9 cellular contexts compared by ENCODE assay signal in genomic region chr1:32984090-32984828, GRCh38. TPM values are rescaled to one million over a fixed set of nuclear protein-coding genes. Genes with fewer than 3 reads are reported as not detected.
A peak's percentile ranks its signal among the peaks of the same experiment; 100 is the strongest.
DNase-seq lines count a peak whose midpoint lies in the region; ATAC-seq, FAIRE-seq and TF ChIP-seq lines count a peak whose summit lies in the region.
"Had no signal": no experiment of that assay in that cellular context is flagged by ENCODE, and none has a peak within 500 bp of the region (broad histone marks: within the 10 kb centered on the region; RNA-seq: fewer than 3 reads in every experiment).

No MANE protein-coding gene starts in this region.

- H3K14ac ChIP-seq in mesenchymal stem cell (ENCODE audit: low read length in 2 of 2): no peak overlapping the region

- peak overlapping the region; percentile 15 to 66 (median 52); a peak in 21 of 22 replicates for H3K9ac ChIP-seq in BLaER1 treated with 17β-estradiol and CSF1 and Interleukin-3, amounts not matched to agents 10 nM and 100 nM
- H3K9ac ChIP-seq in HUES48 (ENCODE audit: low read depth, low read length): no peak overlapping the region
- H3K9ac ChIP-seq in mesenchymal stem cell (ENCODE audit: low read length): peak overlapping the region; percentile 74
- H3K9ac ChIP-seq in HepG2 (ENCODE audit: insufficient read depth, low read depth, low read length): no peak overlapping the region

- no peak overlapping the region for H2AK5ac ChIP-seq in mesenchymal stem cell (ENCODE audit: low read length, severe bottlenecking)

- H3K36me3 ChIP-seq in BLaER1 treated with 17β-estradiol and CSF1 and Interleukin-3, amounts not matched to agents 10 nM and 100 nM: 0 out of 22 replicates have a peak, but pooled peaks cover 0 to 6% (median 0%) of the 10 kb centered on the region in 11 experiments
- H3K36me3 ChIP-seq in HUES48 (ENCODE audit: control insufficient read depth, insufficient read depth, low read length) (no peaks in the 10 kb centered on the region), mesenchymal stem cell (ENCODE audit: control insufficient read depth in 1 of 2, insufficient read depth in 2 of 2, low read depth in 1 of 2, low read length in 2 of 2) (no peaks in the 10 kb centered on the region), HepG2 (replicated peaks in 1 of 2; ENCODE audit: control insufficient read depth in 1 of 2, insufficient read depth in 2 of 2, low read length in 2 of 2) (no peaks in the 10 kb centered on the region)
- H3K36me3 ChIP-seq: HAP-1 had no signal

- intact Hi-C loops in HepG2 (cut with micrococcal nuclease; ENCODE audit: unreplicated experiment) (no loop called here), lower leg skin (cut with DNase I; ENCODE audit: low total_unique reads) (no loop called here)

- H3K23ac ChIP-seq in mesenchymal stem cell (ENCODE audit: low read length in 2 of 2): no peak overlapping the region

- H2BK12ac ChIP-seq in mesenchymal stem cell (ENCODE audit: low read length in 2 of 2): peak overlapping the region in 1 of 2 experiments; percentile 29

- H3K4me2 ChIP-seq in BLaER1 treated with 17β-estradiol and CSF1 and Interleukin-3, amounts not matched to agents 10 nM and 100 nM: peak overlapping the region; percentile 51 to 99 (median 87)
- no peak overlapping the region for H3K4me2 ChIP-seq in mesenchymal stem cell (ENCODE audit: low read length, poor library complexity, severe bottlenecking)
- no peak overlapping the region for H3K4me2 ChIP-seq in HepG2 (ENCODE audit: low read depth, low read length)

- WGBS in mesenchymal stem cell: 32% methylated on average over 5 of the region's 5 CpGs
- WGBS in HepG2 (ENCODE audit: low lambda C conversion rate): 37% methylated on average over 5 of the region's 5 CpGs
- WGBS in lower leg skin, 2 donors: 50 to 60% methylated on average over 5 of the region's 5 CpGs

- peaks cover 68 to 99% (median 98%) of the 10 kb centered on the region in 10 experiments for H3K4me1 ChIP-seq in BLaER1 treated with 17β-estradiol and CSF1 and Interleukin-3, amounts not matched to agents 10 nM and 100 nM
- H3K4me1 ChIP-seq in HUES48 (ENCODE audit: control insufficient read depth, insufficient read depth, low read length): peaks cover 25% of the 10 kb centered on the region
- H3K4me1 ChIP-seq in mesenchymal stem cell (ENCODE audit: control insufficient read depth, insufficient read depth, low read depth, low read length): peaks cover 5% of the 10 kb centered on the region
- peaks cover 12% of the 10 kb centered on the region for H3K4me1 ChIP-seq in HepG2 (ENCODE audit: insufficient read depth, low read length)

- ATAC-seq in HepG2: no peak

- no peak overlapping the region for H3K4me3 ChIP-seq in BLaER1 treated with 17β-estradiol and CSF1 and Interleukin-3, amounts not matched to agents 10 nM and 100 nM
- H3K4me3 ChIP-seq in HUES48 (ENCODE audit: low read depth, low read length): no peak overlapping the region
- no peak overlapping the region for H3K4me3 ChIP-seq in mesenchymal stem cell (ENCODE audit: insufficient read depth in 1 of 2, low read depth in 1 of 2, low read length in 2 of 2)
- no peak overlapping the region for H3K4me3 ChIP-seq in HepG2 (replicated peaks in 1 of 3; ENCODE audit: insufficient read depth in 1 of 3, low read depth in 2 of 3, low read length in 3 of 3)
- no peak overlapping the region for H3K4me3 ChIP-seq in lower leg skin (ENCODE audit: low read depth, poor library complexity, severe bottlenecking)
- H3K4me3 ChIP-seq: HAP-1 had no signal

- BruUV-seq in HepG2 (replicated peaks; lab: Mats Ljungman, UMichigan): no TSS peak

- H4K8ac ChIP-seq in mesenchymal stem cell (ENCODE audit: low read length): no peak overlapping the region

- H2BK5ac ChIP-seq in mesenchymal stem cell (ENCODE audit: low read depth, low read length, poor library complexity, severe bottlenecking): no peak overlapping the region

- no peak for TF ChIP-seq RAD21 in HepG2 (CRISPR knock-in tag; IDR thresholded peaks at IDR 0.05)

- no peak overlapping the region for H3K18ac ChIP-seq in mesenchymal stem cell (ENCODE audit: low read depth in 1 of 2, low read length in 2 of 2)

- H3K9me3 ChIP-seq in BLaER1 treated with 17β-estradiol and CSF1 and Interleukin-3, amounts not matched to agents 10 nM and 100 nM (replicated peaks in 1 of 11): 0 out of 22 replicates have a peak, but pooled peaks cover 0 to 8% (median 0%) of the 10 kb centered on the region in 11 experiments
- H3K9me3 ChIP-seq in HUES48 (ENCODE audit: control insufficient read depth, insufficient read depth, low read length) (no peaks in the 10 kb centered on the region), mesenchymal stem cell (ENCODE audit: control insufficient read depth, low read length) (no peaks in the 10 kb centered on the region), HepG2 (ENCODE audit: low read length) (no peaks in the 10 kb centered on the region)
- H3K9me3 ChIP-seq: HAP-1 had no signal

- H3K79me2 ChIP-seq in HepG2 (ENCODE audit: insufficient read depth, low read length): no peaks in the 10 kb centered on the region

- TF ChIP-seq CTCF in HepG2 (CRISPR knock-in tag; IDR thresholded peaks at IDR 0.05) (no peak), lower leg skin (IDR thresholded peaks at IDR 0.05) (no peak)

- DNase-seq in mesenchymal stem cell: peak; percentile 74
- DNase-seq in HepG2 (ENCODE audit: low spot score): no peak
- DNase-seq in COLO668 (lab: John Stamatoyannopoulos, UW; ENCODE audit: unreplicated experiment): no peak
- DNase-seq in lower leg skin (ENCODE audit: low spot score in 2 of 2): no peak
- no peak for DNase-seq in NCI-H1092 treated with DMSO at 0.1 percent for 48 hours (lab: John Stamatoyannopoulos, UW)

- no peaks in the 10 kb centered on the region for H3K79me1 ChIP-seq in mesenchymal stem cell (replicated peaks; ENCODE audit: low read length, poor library complexity, severe bottlenecking)

- H3K4ac ChIP-seq in mesenchymal stem cell (ENCODE audit: low read depth in 1 of 2, low read length in 2 of 2): no peak overlapping the region

- POLR2A ChIA-PET in HepG2 (lab: Yijun Ruan, JAX): interaction anchor here (2.3 kb wide), 1 partner anchor 19 kb away, joined by 5 read pairs; the partner anchor contains the start of gene RNF19B

- no peak for FAIRE-seq in HepG2 (lab: Jason Lieb, UNC)

- TF ChIP-seq POLR2A in HepG2 (IDR thresholded peaks at IDR 0.05; ENCODE audit: insufficient read depth in 1 of 2, low read depth in 2 of 2, low read length in 2 of 2) (no peak), lower leg skin (IDR thresholded peaks at IDR 0.05) (no peak)

- H2BK15ac ChIP-seq in mesenchymal stem cell (ENCODE audit: low read depth, poor library complexity, severe bottlenecking): no peak overlapping the region

- H4K91ac ChIP-seq in mesenchymal stem cell (ENCODE audit: low read length): no peak overlapping the region

- TF ChIP-seq EP300 in HepG2 (IDR thresholded peaks at IDR 0.05; ENCODE audit: low read depth in 2 of 2, low read length in 2 of 2) (no peak), HepG2 (CRISPR knock-in tag; IDR thresholded peaks at IDR 0.05; ENCODE audit: borderline replicate concordance) (no peak)

- H3K27ac ChIP-seq in BLaER1 treated with 17β-estradiol and CSF1 and Interleukin-3, amounts not matched to agents 10 nM and 100 nM: peak overlapping the region; percentile 84 to 94 (median 90)
- H3K27ac ChIP-seq in HUES48 (ENCODE audit: low read depth, low read length) (peak overlapping the region; percentile 49), angular gyrus (ENCODE audit: low read depth, low read length) (peak overlapping the region; percentile 61), mesenchymal stem cell (ENCODE audit: low read length, poor library complexity, severe bottlenecking) (no peak overlapping the region), HepG2 (ENCODE audit: extremely low read length, insufficient read depth, low read length) (no peak overlapping the region)

- no peak overlapping the region for H2BK120ac ChIP-seq in mesenchymal stem cell (ENCODE audit: low read depth, low read length)

- H2AFZ ChIP-seq in mesenchymal stem cell (ENCODE audit: low read depth, low read length) (no peak overlapping the region), HepG2 (ENCODE audit: low read length) (no peak overlapping the region)

- no peaks in the 10 kb centered on the region for H3K27me3 ChIP-seq in BLaER1 treated with 17β-estradiol and CSF1 and Interleukin-3, amounts not matched to agents 10 nM and 100 nM
- H3K27me3 ChIP-seq in HUES48 (ENCODE audit: control insufficient read depth, insufficient read depth, low read length) (peaks cover 11% of the 10 kb centered on the region), mesenchymal stem cell (ENCODE audit: control insufficient read depth in 1 of 2, insufficient read depth in 1 of 2, low read length in 2 of 2) (no peaks in the 10 kb centered on the region), HepG2 (ENCODE audit: control insufficient read depth in 1 of 2, insufficient read depth in 2 of 2, low read length in 2 of 2) (no peaks in the 10 kb centered on the region; a peak in 2 of 5 replicates)

- no peaks in the 10 kb centered on the region for H4K20me1 ChIP-seq in BLaER1 treated with 17β-estradiol and CSF1 and Interleukin-3, amounts not matched to agents 10 nM and 100 nM
- H4K20me1 ChIP-seq in HepG2 (ENCODE audit: insufficient read depth, low read length): no peaks in the 10 kb centered on the region

- in situ Hi-C loops in HepG2 (cut with HindIII; ENCODE audit: extremely low pct_ligation_motif_present, low pct_unique_long_range_greater_than_20kb): no loop called here

- CTCF ChIA-PET in HepG2 (lab: Yijun Ruan, JAX; ENCODE audit: low intra/inter-chr PET ratio, low total read pairs): no interaction called here

RNA-seq across cellular contexts. Expression of gene RNF19B, which starts 19.6 kb away (rescaled TPM):
- 6.5 TPM for polyA plus RNA-seq in mesenchymal stem cell (2013, experiment 1 of 2)
- polyA plus RNA-seq in mesenchymal stem cell (2013, experiment 2 of 2): 6.1 TPM
- total RNA-seq in HepG2 (2016; rRNA removed; fragmentation: Illumina TruSeq; extraction: Trizol): 15.3 and 16.3 TPM in 2 replicates
- total RNA-seq in HepG2 (2016; cell fraction: cytosol; rRNA removed; fragmentation: Illumina TruSeq; extraction: Trizol; ENCODE audit: low read depth): 14.7 and 15.7 TPM in 2 replicates
- 14.5 and 14.7 TPM in 2 replicates for total RNA-seq in HepG2 (2016; cell fraction: insoluble cytoplasmic fraction; rRNA removed; fragmentation: Illumina TruSeq; extraction: Trizol)
- total RNA-seq in HepG2 (2016; cell fraction: membrane; rRNA removed; fragmentation: Illumina TruSeq; extraction: Trizol): 22.4 and 23.5 TPM in 2 replicates
- total RNA-seq in HepG2 (2016; cell fraction: nucleus; rRNA removed; fragmentation: Illumina TruSeq; extraction: Trizol): 7.6 and 10.7 TPM in 2 replicates
- 20.9 and 22.5 TPM in 2 replicates for polyA plus RNA-seq in HepG2 (2011; rRNA removed)
- 20.2 and 22.7 TPM in 2 replicates for polyA plus RNA-seq in HepG2 (2011; cell fraction: cytosol; rRNA removed)
- 11.4 and 11.8 TPM in 2 replicates for polyA plus RNA-seq in HepG2 (2011; cell fraction: nucleus; rRNA removed)
- 10.1 and 14.4 TPM in 2 replicates for polyA plus RNA-seq in HepG2 (2012)
- polyA plus RNA-seq in HepG2 (2016; cell fraction: cytosol; fragmentation: Illumina TruSeq; extraction: Trizol; ENCODE audit: low read depth): 9.8 and 10.0 TPM in 2 replicates
- polyA plus RNA-seq in HepG2 (2016; cell fraction: insoluble cytoplasmic fraction; fragmentation: Illumina TruSeq; extraction: Trizol; ENCODE audit: low read depth): 17.6 and 20.6 TPM in 2 replicates
- polyA plus RNA-seq in HepG2 (2016; cell fraction: membrane; fragmentation: Illumina TruSeq; extraction: Trizol; ENCODE audit: low read depth): 19.3 and 20.2 TPM in 2 replicates
- 13.4 and 15.4 TPM in 2 replicates for polyA plus RNA-seq in HepG2 (2016; cell fraction: nucleus; fragmentation: Illumina TruSeq; extraction: Trizol; ENCODE audit: insufficient read depth, low read depth)
- polyA minus RNA-seq in HepG2 (2011; rRNA and poly(A)+ RNA removed; ENCODE audit: low replicate concordance): 14.9 and 40.6 TPM in 2 replicates
- 18.2 and 22.4 TPM in 2 replicates for polyA minus RNA-seq in HepG2 (2011; cell fraction: cytosol; rRNA and poly(A)+ RNA removed)
- 13.1 and 17.9 TPM in 2 replicates for polyA minus RNA-seq in HepG2 (2011; cell fraction: nucleus; rRNA and poly(A)+ RNA removed)
- 10 to 100 TPM; 29.5 to 42.6 (median 37.5) TPM for total RNA-seq in lower leg skin

RNA-seq across cellular contexts. Expression of gene AK2, which starts 52.4 kb away (rescaled TPM):
- polyA plus RNA-seq in mesenchymal stem cell (2013, experiment 1 of 2): 81.3 TPM
- polyA plus RNA-seq in mesenchymal stem cell (2013, experiment 2 of 2): 82.4 TPM
- 188 and 241 TPM in 2 replicates for total RNA-seq in HepG2 (2016; rRNA removed; fragmentation: Illumina TruSeq; extraction: Trizol)
- total RNA-seq in HepG2 (2016; cell fraction: cytosol; rRNA removed; fragmentation: Illumina TruSeq; extraction: Trizol; ENCODE audit: low read depth): 52.1 and 74.6 TPM in 2 replicates
- 187 and 275 TPM in 2 replicates for total RNA-seq in HepG2 (2016; cell fraction: insoluble cytoplasmic fraction; rRNA removed; fragmentation: Illumina TruSeq; extraction: Trizol)
- 66.1 and 71.1 TPM in 2 replicates for total RNA-seq in HepG2 (2016; cell fraction: membrane; rRNA removed; fragmentation: Illumina TruSeq; extraction: Trizol)
- 105 and 106 TPM in 2 replicates for total RNA-seq in HepG2 (2016; cell fraction: nucleus; rRNA removed; fragmentation: Illumina TruSeq; extraction: Trizol)
- polyA plus RNA-seq in HepG2 (2011; rRNA removed): 163 and 170 TPM in 2 replicates
- 225 and 227 TPM in 2 replicates for polyA plus RNA-seq in HepG2 (2011; cell fraction: cytosol; rRNA removed)
- polyA plus RNA-seq in HepG2 (2011; cell fraction: nucleus; rRNA removed): 171 and 188 TPM in 2 replicates
- 124 and 158 TPM in 2 replicates for polyA plus RNA-seq in HepG2 (2012)
- polyA plus RNA-seq in HepG2 (2016; cell fraction: cytosol; fragmentation: Illumina TruSeq; extraction: Trizol; ENCODE audit: low read depth): 51.9 and 61.1 TPM in 2 replicates
- 273 and 291 TPM in 2 replicates for polyA plus RNA-seq in HepG2 (2016; cell fraction: insoluble cytoplasmic fraction; fragmentation: Illumina TruSeq; extraction: Trizol; ENCODE audit: low read depth)
- 58.4 and 63.7 TPM in 2 replicates for polyA plus RNA-seq in HepG2 (2016; cell fraction: membrane; fragmentation: Illumina TruSeq; extraction: Trizol; ENCODE audit: low read depth)
- 152 and 193 TPM in 2 replicates for polyA plus RNA-seq in HepG2 (2016; cell fraction: nucleus; fragmentation: Illumina TruSeq; extraction: Trizol; ENCODE audit: insufficient read depth, low read depth)
- 55.0 and 146 TPM in 2 replicates for polyA minus RNA-seq in HepG2 (2011; rRNA and poly(A)+ RNA removed; ENCODE audit: low replicate concordance)
- polyA minus RNA-seq in HepG2 (2011; cell fraction: cytosol; rRNA and poly(A)+ RNA removed): 54.3 and 66.4 TPM in 2 replicates
- polyA minus RNA-seq in HepG2 (2011; cell fraction: nucleus; rRNA and poly(A)+ RNA removed): 96.8 and 148 TPM in 2 replicates
- total RNA-seq in lower leg skin: 100 to 1,000 TPM in 3 of 4 donors, 10 to 100 TPM in 1; 90.0 to 247 (median 144) TPM

Comparison
In these comparisons a context has a peak if more than half of its experiments do, and no peak if none do; other contexts are left out.
1. H3K27ac ChIP-seq: peak in BLaER1 treated with 17β-estradiol and CSF1 and Interleukin-3, amounts not matched to agents 10 nM and 100 nM (11 of 11), HUES48 (single experiment) and angular gyrus (single experiment); none in mesenchymal stem cell (single experiment) and HepG2 (single experiment).
2. H3K4me2 ChIP-seq: peak in BLaER1 treated with 17β-estradiol and CSF1 and Interleukin-3, amounts not matched to agents 10 nM and 100 nM (11 of 11); none in mesenchymal stem cell (single experiment) and HepG2 (single experiment).
3. H3K9ac ChIP-seq: peak in BLaER1 treated with 17β-estradiol and CSF1 and Interleukin-3, amounts not matched to agents 10 nM and 100 nM (11 of 11) and mesenchymal stem cell (single experiment); none in HUES48 (single experiment) and HepG2 (single experiment).